Comparison of ENCODE assay signal across 34 cellular contexts in the genomic region with DNA sequence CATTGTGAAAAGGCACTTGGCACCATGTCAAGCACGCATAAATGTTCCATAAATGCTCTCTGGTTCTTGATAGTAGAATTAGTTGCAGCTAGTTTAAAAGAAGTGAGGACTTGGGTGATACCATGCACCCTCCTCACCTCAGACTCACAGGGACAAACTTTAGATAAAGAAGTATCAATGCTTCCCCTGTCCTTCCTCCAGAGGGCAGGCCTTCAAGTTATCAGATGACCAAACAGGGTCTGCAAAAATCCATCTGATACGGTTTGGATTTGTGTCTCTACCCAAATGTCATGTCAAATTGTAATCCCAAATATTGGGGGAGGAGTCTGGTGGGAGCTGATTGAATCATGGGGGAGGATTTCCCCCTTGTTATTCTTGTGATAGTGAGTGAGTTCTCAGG. TPM values are rescaled to one million over a fixed set of nuclear protein-coding genes. Genes with fewer than 3 reads are reported as not detected.
"Had no signal": no experiment of that assay in that cellular context is flagged by ENCODE, and none has a peak within 500 bp of the region (broad histone marks: within the 10 kb centered on the region; RNA-seq: fewer than 3 reads in every experiment).

No MANE protein-coding gene starts in this region.

- H2AFZ ChIP-seq: hepatocyte, parathyroid adenoma had no signal

- DNase-seq: cortex of kidney; effector CD4-positive, alpha-beta T cell; foreskin keratinocyte; heart left ventricle; kidney; naive B cell; stimulated activated CD4-positive, alpha-beta T cell treated with anti-CD3 and anti-CD28 coated beads, Interleukin-2, amount 100 ng/mL, for 24 hours; stimulated activated CD4-positive, alpha-beta T cell treated with anti-CD3 and anti-CD28 coated beads, Interleukin-4, amount 100 ng/mL, for 24 hours; stimulated activated naive CD8-positive, alpha-beta T cell treated with anti-CD3 and anti-CD28 coated beads, Interleukin-15, Interleukin-2, amounts not matched to agents 100 U/mL and 50 U/mL, for 24 hours; substantia nigra had no signal

- H3K36me3 Mint-ChIP-seq: naive B cell; natural killer cell treated with Interleukin-12 subunit alpha and Interleukin-12 subunit beta and Interleukin-15 and Interleukin-18, amount 100 ng/mL, for 72 hours; stimulated activated effector memory CD8-positive, alpha-beta T cell treated with anti-CD3 and anti-CD28 coated beads, Interleukin-12 subunit alpha, Interleukin-12 subunit beta, amount 100 ng/mL, for 72 hours had no signal

- H3K4me3 ChIP-seq: gastroesophageal sphincter, heart left ventricle, hepatocyte, lung, right atrium auricular region, smooth muscle cell, thoracic aorta, tibial nerve, vagina had no signal

- H3K4me2 ChIP-seq: hepatocyte, smooth muscle cell had no signal

- H3K36me3 ChIP-seq: gastroesophageal sphincter, heart left ventricle, right atrium auricular region, thoracic aorta, tibial nerve, vagina had no signal

- H3K4me3 Mint-ChIP-seq: memory B cell; naive B cell; natural killer cell treated with Interleukin-12 subunit alpha and Interleukin-12 subunit beta and Interleukin-15 and Interleukin-18, amount 100 ng/mL, for 72 hours; neural crest cell; stimulated activated effector memory CD8-positive, alpha-beta T cell treated with anti-CD3 and anti-CD28 coated beads, Interleukin-12 subunit alpha, Interleukin-12 subunit beta, amount 100 ng/mL, for 72 hours had no signal

- H3K9me3 ChIP-seq: thoracic aorta, vagina had no signal

- H3K27ac ChIP-seq: epithelial cell of prostate, foreskin keratinocyte, gastroesophageal sphincter, heart left ventricle, hepatocyte, parathyroid adenoma, right atrium auricular region, thoracic aorta, tibial nerve, vagina had no signal

- ATAC-seq: esophagus mucosa; foreskin keratinocyte; gastroesophageal sphincter; heart left ventricle; left lobe of liver; natural killer cell treated with Interleukin-12 subunit alpha and Interleukin-12 subunit beta and Interleukin-15 and Interleukin-18, amount 100 ng/mL, for 72 hours; sciatic nerve; stimulated activated effector memory CD8-positive, alpha-beta T cell treated with anti-CD3 and anti-CD28 coated beads, Interleukin-12 subunit alpha, Interleukin-12 subunit beta, amount 100 ng/mL, for 72 hours; stimulated activated naive CD8-positive, alpha-beta T cell treated with anti-CD3 and anti-CD28 coated beads, Interleukin-15, Interleukin-2, amounts not matched to agents 100 U/mL and 50 U/mL, for 24 hours had no signal

- H3K27me3 ChIP-seq: foreskin keratinocyte, heart left ventricle, hepatocyte, right atrium auricular region, tibial nerve, vagina had no signal

- H3K4me1 ChIP-seq: foreskin keratinocyte, gastroesophageal sphincter, heart left ventricle, parathyroid adenoma, right atrium auricular region, tibial nerve, vagina had no signal

- H3K9me3 Mint-ChIP-seq: natural killer cell treated with Interleukin-12 subunit alpha and Interleukin-12 subunit beta and Interleukin-15 and Interleukin-18, amount 100 ng/mL, for 72 hours; neural crest cell had no signal

- H3K79me2 ChIP-seq: hepatocyte, parathyroid adenoma had no signal

- H3K4me1 Mint-ChIP-seq: memory B cell; naive B cell; neural crest cell; stimulated activated effector memory CD8-positive, alpha-beta T cell treated with anti-CD3 and anti-CD28 coated beads, Interleukin-12 subunit alpha, Interleukin-12 subunit beta, amount 100 ng/mL, for 72 hours had no signal

- H3K27ac Mint-ChIP-seq: memory B cell; naive B cell; natural killer cell treated with Interleukin-12 subunit alpha and Interleukin-12 subunit beta and Interleukin-15 and Interleukin-18, amount 100 ng/mL, for 72 hours; progenitor cell of endocrine pancreas; stimulated activated effector memory CD8-positive, alpha-beta T cell treated with anti-CD3 and anti-CD28 coated beads, Interleukin-12 subunit alpha, Interleukin-12 subunit beta, amount 100 ng/mL, for 72 hours had no signal

RNA-seq across cellular contexts. Expression of a gene that starts 54.1 kb away (rescaled TPM):
- total RNA-seq: dermis microvascular lymphatic vessel endothelial cell; esophagus mucosa; fibroblast of lung; foreskin keratinocyte; gastroesophageal sphincter; kidney; left lobe of liver; liver; mononuclear cell; natural killer cell treated with Interleukin-12 subunit alpha and Interleukin-12 subunit beta and Interleukin-15 and Interleukin-18, amount 100 ng/mL, for 72 hours; neural crest cell; osteoblast; right atrium auricular region; sciatic nerve; smooth muscle cell; thoracic aorta; tibial nerve; ureter; vagina had no signal
- polyA plus RNA-seq: fibroblast of lung, foreskin keratinocyte, liver, smooth muscle cell had no signal
